In genomic region chr7:122470859-122471258, GRCh38 we compare ENCODE assay signal across 7 cellular contexts.
"Had no signal": no experiment of that assay in that cellular context is flagged by ENCODE, and none has a peak within 500 bp of the region (broad histone marks: within the 10 kb centered on the region; RNA-seq: fewer than 3 reads in every experiment).

No MANE protein-coding gene starts in this region.

- H3K27ac ChIP-seq: GM23248 had no signal

- DNase-seq: GM23248, H7, HCEC 1CT, IMR-90, KG1 had no signal

- H3K9ac ChIP-seq: GM23248 had no signal

- FAIRE-seq: HTR-8/SVneo, K562 had no signal

- H3K4me3 ChIP-seq: GM23248, K562 had no signal

- H2AFZ ChIP-seq: GM23248 had no signal
